ENCODE assay signal across 20 cellular contexts in genomic region chr2:12764075-12764722, GRCh38. TPM values are rescaled to one million over a fixed set of nuclear protein-coding genes. Genes with fewer than 3 reads are reported as not detected.
DNase-seq lines count a peak whose midpoint lies in the region; ATAC-seq and TF ChIP-seq lines count a peak whose summit lies in the region.
"Had no signal": no experiment of that assay in that cellular context is flagged by ENCODE, and none has a peak within 500 bp of the region (broad histone marks: within the 10 kb centered on the region; RNA-seq: fewer than 3 reads in every experiment).

No MANE protein-coding gene starts in this region.

- H3K27ac ChIP-seq in brain microvascular endothelial cell: no peak overlapping the region
- H3K27ac ChIP-seq: coronary artery, Peyer's patch had no signal

- DNase-seq in Daoy (ENCODE audit: low read depth): peak; percentile 6
- peak; percentile 77 for DNase-seq in HFFc6
- DNase-seq in brain microvascular endothelial cell: peak; percentile 70
- DNase-seq in iris pigment epithelial cell (ENCODE audit: low read depth): peak; percentile 86
- DNase-seq in activated gamma-delta T cell treated with Interleukin-2 at 50 U/mL for 16 hours: no peak
- DNase-seq in NCI-H1694 (lab: John Stamatoyannopoulos, UW): no peak
- no peak for DNase-seq in DMS 273 treated with DMSO at 0.1 percent for 48 hours (lab: John Stamatoyannopoulos, UW)
- DNase-seq: activated CD8-positive, alpha-beta memory T cell treated with anti-CD3 and anti-CD28 coated beads for 24 hours; amniotic stem cell; BE2C; erythroblast; naive thymus-derived CD8-positive, alpha-beta T cell; NCI-H2081; NCI-H69; Peyer's patch; substantia nigra; T-helper 1 cell had no signal

- no peaks in the 10 kb centered on the region for H3K27me3 ChIP-seq in brain microvascular endothelial cell (replicated peaks)
- H3K27me3 ChIP-seq: BE2C, Peyer's patch had no signal

- H3K36me3 ChIP-seq in brain microvascular endothelial cell (replicated peaks): no peaks in the 10 kb centered on the region
- H3K36me3 ChIP-seq: BE2C, Peyer's patch had no signal

- TF ChIP-seq CTCF in HFFc6 (IDR thresholded peaks at IDR 0.05): no peak
- TF ChIP-seq CTCF in brain microvascular endothelial cell (IDR thresholded peaks at IDR 0.05; ENCODE audit: low read depth, low read length, missing control alignments): no peak

- H3K4me3 Mint-ChIP-seq in HFFc6: peak overlapping the region; percentile 14; the same call in 1 of the 2 replicates
- H3K4me3 Mint-ChIP-seq: naive thymus-derived CD8-positive, alpha-beta T cell had no signal

- no peak overlapping the region for H3K4me3 ChIP-seq in brain microvascular endothelial cell (ENCODE audit: low read depth, low read length)
- H3K4me3 ChIP-seq: coronary artery, Peyer's patch had no signal

- in situ Hi-C loops in brain microvascular endothelial cell (cut with HindIII; ENCODE audit: low pct_ligation_motif_present, low sequenced_read_pairs): no loop called here

- peaks cover 10% of the 10 kb centered on the region for H3K9me3 Mint-ChIP-seq in HFFc6

- H3K27ac Mint-ChIP-seq in HFFc6: peak overlapping the region; percentile 63
- H3K27ac Mint-ChIP-seq: activated T-helper 2 cell treated with anti-CD3 and anti-CD28 coated beads, Interferon-gamma antibody, Interleukin-2, Interleukin-4, amounts not matched to agents 10 μg/mL and 5 μg/mL and 100 μg/mL, durations not matched to agents 14 hours and 24 hours and 36 hours; naive thymus-derived CD8-positive, alpha-beta T cell had no signal

- no peak for ATAC-seq in HG02852 (IDR thresholded peaks at IDR 0.05; ENCODE audit: unreplicated experiment)
- ATAC-seq: naive thymus-derived CD8-positive, alpha-beta T cell had no signal

- H3K36me3 Mint-ChIP-seq in HFFc6 (ENCODE audit: low read depth): peaks cover 15% of the 10 kb centered on the region

- H3K4me1 Mint-ChIP-seq in HFFc6 (ENCODE audit: low read depth): peaks cover 91% of the 10 kb centered on the region

- H3K27me3 Mint-ChIP-seq in HFFc6 (ENCODE audit: insufficient read depth): no peaks in the 10 kb centered on the region

RNA-seq across cellular contexts. Expression of gene TRIB2, which starts 47.5 kb away (rescaled TPM):
- 17.4 and 19.0 TPM in 2 replicates for total RNA-seq in Daoy (2014; rRNA removed; shearing (Covaris generic))
- total RNA-seq in HFFc6 (2021; fragmentation: NEBNext Ultra II Directional; extraction: Animal tissue kit (Norgen Biotek cat#: 25700)): 10 to 100 TPM; 13.6 to 22.9 (median 16.8) TPM

Comparison
In these comparisons a context has a peak if more than half of its experiments do, and no peak if none do; other contexts are left out.
1. DNase-seq: peak in Daoy (single experiment), HFFc6 (single experiment), brain microvascular endothelial cell (single experiment) and iris pigment epithelial cell (single experiment); none in activated gamma-delta T cell treated with Interleukin-2 at 50 U/mL for 16 hours (single experiment), NCI-H1694 (single experiment) and DMS 273 treated with DMSO at 0.1 percent for 48 hours (single experiment).